15 cellular contexts compared by ENCODE assay signal in the genomic region with DNA sequence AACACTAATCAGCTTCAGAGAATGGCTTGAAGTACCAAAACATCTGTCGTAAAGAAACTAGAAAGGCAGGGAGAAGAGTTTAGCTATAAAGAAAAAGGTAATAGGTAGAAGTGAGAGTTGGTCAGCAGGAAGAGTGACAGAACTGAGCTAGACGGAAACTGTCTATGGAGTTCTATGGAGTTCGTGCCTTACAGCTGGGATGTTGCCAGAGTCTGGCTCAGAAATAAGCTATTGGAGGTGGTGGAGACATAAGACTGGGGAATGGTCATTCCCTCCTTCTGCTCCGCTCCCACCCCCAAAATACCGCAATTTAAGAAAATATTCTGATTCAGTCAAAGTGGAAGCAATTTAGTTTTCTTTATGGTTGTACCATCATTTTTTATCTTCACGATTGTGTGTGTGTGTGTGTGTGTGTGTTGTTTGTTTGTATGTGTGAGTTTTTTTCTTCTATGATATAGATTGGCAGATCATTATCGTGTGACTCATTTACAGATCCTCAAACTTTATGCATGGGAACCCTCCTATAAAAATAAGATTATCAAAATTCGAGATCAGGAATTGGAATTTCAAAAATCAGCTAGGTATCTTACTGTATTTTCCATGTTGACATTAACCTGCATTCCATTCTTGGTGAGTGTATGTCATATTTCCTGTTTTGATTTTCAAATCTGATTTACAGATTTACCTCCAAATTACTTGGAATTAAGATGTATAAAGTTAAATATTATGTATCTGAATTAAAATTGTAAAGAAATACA.
DNase-seq lines count a peak whose midpoint lies in the region; ATAC-seq and TF ChIP-seq lines count a peak whose summit lies in the region.
"Had no signal": no experiment of that assay in that cellular context is flagged by ENCODE, and none has a peak within 500 bp of the region (broad histone marks: within the 10 kb centered on the region; RNA-seq: fewer than 3 reads in every experiment).

No MANE protein-coding gene starts in this region.

- TF ChIP-seq CTCF in OCI-LY3 (IDR thresholded peaks at IDR 0.05; ENCODE audit: low read depth, low read length) (no peak), endothelial cell (IDR thresholded peaks at IDR 0.05; ENCODE audit: unreplicated experiment) (no peak)

- no peak overlapping the region for H3K14ac ChIP-seq in trophoblast cell (ENCODE audit: low read length)

- peak overlapping the region; percentile 50 for H3K4me2 ChIP-seq in OCI-LY3 (ENCODE audit: low read length)
- no peak overlapping the region for H3K4me2 ChIP-seq in trophoblast cell (ENCODE audit: low read length)
- H3K4me2 ChIP-seq: BLaER1 treated with 17β-estradiol and CSF1 and Interleukin-3, amounts not matched to agents 10 nM and 100 nM had no signal

- no peaks in the 10 kb centered on the region for H4K20me1 ChIP-seq in OCI-LY3 (ENCODE audit: insufficient read depth, low read length)
- H4K20me1 ChIP-seq: BLaER1 treated with 17β-estradiol and CSF1 and Interleukin-3, amounts not matched to agents 10 nM and 100 nM had no signal

- H4K8ac ChIP-seq in trophoblast cell (ENCODE audit: low read depth, low read length) = no peak overlapping the region

- POLR2A ChIA-PET in activated CD4-positive, alpha-beta memory T cell treated with anti-CD3 and anti-CD28 coated beads for 36 hours (lab: Charles Lee) = no interaction called here

- no peaks in the 10 kb centered on the region for H3K27me3 ChIP-seq in OCI-LY3 (ENCODE audit: low read depth, low read length)
- H3K27me3 ChIP-seq in trophoblast cell (ENCODE audit: insufficient read depth, low read length) = no peaks in the 10 kb centered on the region
- H3K27me3 ChIP-seq: BLaER1 treated with 17β-estradiol and CSF1 and Interleukin-3, amounts not matched to agents 10 nM and 100 nM had no signal

- H4K12ac ChIP-seq in trophoblast cell (ENCODE audit: low read depth, low read length) = no peak overlapping the region

- H3K27ac Mint-ChIP-seq in T-helper 17 cell = peak overlapping the region; percentile 16
- H3K27ac Mint-ChIP-seq in endothelial cell (ENCODE audit: unreplicated experiment) = peak overlapping the region; percentile 57
- no peak overlapping the region for H3K27ac Mint-ChIP-seq in activated CD4-positive, alpha-beta memory T cell treated with anti-CD3 and anti-CD28 coated beads for 36 hours
- H3K27ac Mint-ChIP-seq: B cell; CD8-positive, alpha-beta T cell had no signal

- H3K79me2 ChIP-seq in OCI-LY3 (ENCODE audit: low read length) (no peaks in the 10 kb centered on the region), trophoblast cell (ENCODE audit: control insufficient read depth, insufficient read depth, low read length, poor library complexity) (no peaks in the 10 kb centered on the region)

- H3K18ac ChIP-seq in trophoblast cell (ENCODE audit: low read length) = no peak overlapping the region

- H3K4me3 ChIP-seq in OCI-LY3 (ENCODE audit: low read length) (peak overlapping the region; percentile 48), trophoblast cell (ENCODE audit: low read depth, low read length) (no peak overlapping the region)
- H3K4me3 ChIP-seq: BLaER1 treated with 17β-estradiol and CSF1 and Interleukin-3, amounts not matched to agents 10 nM and 100 nM; GM12878; HAP-1 had no signal

- no peak for DNase-seq in T-helper 17 cell
- no peak for DNase-seq in endothelial cell (ENCODE audit: low spot score)
- DNase-seq in trophoblast cell = peak in 1 of 2 donors; percentile 80
- DNase-seq in NCI-H226 = no peak
- DNase-seq in stimulated activated CD4-positive, alpha-beta T cell treated with anti-CD3 and anti-CD28 coated beads, Interleukin-2, amount 100 ng/mL, for 24 hours = no peak
- no peak for DNase-seq in activated CD4-positive, alpha-beta memory T cell treated with anti-CD3 and anti-CD28 coated beads for 36 hours
- DNase-seq: Calu3; CD8-positive, alpha-beta T cell; DMS79 treated with DMSO at 0.1 percent for 48 hours had no signal

- no peak overlapping the region for H3K4ac ChIP-seq in trophoblast cell (ENCODE audit: low read depth, low read length)

- H2BK12ac ChIP-seq in trophoblast cell (ENCODE audit: low read length) = no peak overlapping the region

- no peak for ATAC-seq in T-helper 17 cell
- ATAC-seq: CD8-positive, alpha-beta T cell; GM12878 had no signal

- intact Hi-C loops in activated CD4-positive, alpha-beta memory T cell treated with anti-CD3 and anti-CD28 coated beads for 36 hours (cut with micrococcal nuclease) = no loop called here

- no peak overlapping the region for H2BK5ac ChIP-seq in trophoblast cell (ENCODE audit: low read depth, low read length, poor library complexity)

- no CpG with 5 or more reads among the region's 8 CpGs for WGBS in trophoblast cell (ENCODE audit: extremely low coverage, insufficient coverage, insufficient read length)

- H2AFZ ChIP-seq in OCI-LY3 (ENCODE audit: low read depth, low read length) = no peak overlapping the region
- no peak overlapping the region for H2AFZ ChIP-seq in trophoblast cell (ENCODE audit: insufficient read depth, low read length, poor library complexity)

- H3K36me3 ChIP-seq in OCI-LY3 (replicated peaks; ENCODE audit: low read depth, low read length) = no peaks in the 10 kb centered on the region
- no peaks in the 10 kb centered on the region for H3K36me3 ChIP-seq in trophoblast cell (ENCODE audit: control insufficient read depth in 1 of 2, insufficient read depth in 2 of 2, low read length in 2 of 2)
- H3K36me3 ChIP-seq: BLaER1 treated with 17β-estradiol and CSF1 and Interleukin-3, amounts not matched to agents 10 nM and 100 nM; HAP-1 had no signal

- H3K9ac ChIP-seq in OCI-LY3 (ENCODE audit: low read length) (no peak overlapping the region), trophoblast cell (ENCODE audit: low read length) (peak overlapping the region; percentile 27)
- H3K9ac ChIP-seq: BLaER1 treated with 17β-estradiol and CSF1 and Interleukin-3, amounts not matched to agents 10 nM and 100 nM had no signal

- H3K4me3 Mint-ChIP-seq in T-helper 17 cell = no peak overlapping the region
- H3K4me3 Mint-ChIP-seq in endothelial cell (ENCODE audit: unreplicated experiment) = no peak overlapping the region
- no peak overlapping the region for H3K4me3 Mint-ChIP-seq in activated CD4-positive, alpha-beta memory T cell treated with anti-CD3 and anti-CD28 coated beads for 36 hours
- H3K4me3 Mint-ChIP-seq: B cell; CD8-positive, alpha-beta T cell had no signal

- H3K36me3 Mint-ChIP-seq in T-helper 17 cell (ENCODE audit: low read depth) (no peaks in the 10 kb centered on the region), endothelial cell (ENCODE audit: low read depth, unreplicated experiment) (no peaks in the 10 kb centered on the region)
- no peaks in the 10 kb centered on the region for H3K36me3 Mint-ChIP-seq in activated CD4-positive, alpha-beta memory T cell treated with anti-CD3 and anti-CD28 coated beads for 36 hours
- H3K36me3 Mint-ChIP-seq: CD8-positive, alpha-beta T cell had no signal

- CTCF ChIA-PET in activated CD4-positive, alpha-beta memory T cell treated with anti-CD3 and anti-CD28 coated beads for 36 hours (lab: Charles Lee) = no interaction called here

- H3K4me1 ChIP-seq in OCI-LY3 (ENCODE audit: low read length) = peaks cover 14% of the 10 kb centered on the region
- no peaks in the 10 kb centered on the region for H3K4me1 ChIP-seq in trophoblast cell (ENCODE audit: control insufficient read depth in 1 of 2, insufficient read depth in 2 of 2, low read length in 2 of 2)
- H3K4me1 ChIP-seq: HAP-1 had no signal

- no peaks in the 10 kb centered on the region for H3K79me1 ChIP-seq in trophoblast cell (ENCODE audit: low read length)

- H3K27ac ChIP-seq in OCI-LY3 (ENCODE audit: low read length) = no peak overlapping the region
- H3K27ac ChIP-seq in trophoblast cell (ENCODE audit: low read depth, low read length) = no peak overlapping the region
- H3K27ac ChIP-seq: BLaER1 treated with 17β-estradiol and CSF1 and Interleukin-3, amounts not matched to agents 10 nM and 100 nM; HL-60 had no signal

- peaks cover 20% of the 10 kb centered on the region for H3K27me3 Mint-ChIP-seq in T-helper 17 cell
- no peaks in the 10 kb centered on the region for H3K27me3 Mint-ChIP-seq in endothelial cell (ENCODE audit: unreplicated experiment)
- peaks cover 6% of the 10 kb centered on the region for H3K27me3 Mint-ChIP-seq in activated CD4-positive, alpha-beta memory T cell treated with anti-CD3 and anti-CD28 coated beads for 36 hours

- no peaks in the 10 kb centered on the region for H3K9me3 Mint-ChIP-seq in endothelial cell (ENCODE audit: unreplicated experiment)
- no peaks in the 10 kb centered on the region for H3K9me3 Mint-ChIP-seq in activated CD4-positive, alpha-beta memory T cell treated with anti-CD3 and anti-CD28 coated beads for 36 hours
- H3K9me3 Mint-ChIP-seq: CD8-positive, alpha-beta T cell had no signal

- H3K4me1 Mint-ChIP-seq in T-helper 17 cell (peaks cover 2% of the 10 kb centered on the region), endothelial cell (ENCODE audit: unreplicated experiment) (peaks cover 17% of the 10 kb centered on the region)
- H3K4me1 Mint-ChIP-seq in activated CD4-positive, alpha-beta memory T cell treated with anti-CD3 and anti-CD28 coated beads for 36 hours (ENCODE audit: low read depth) = no peaks in the 10 kb centered on the region
- H3K4me1 Mint-ChIP-seq: B cell had no signal

- no peaks in the 10 kb centered on the region for H3K9me3 ChIP-seq in OCI-LY3 (ENCODE audit: insufficient read depth, low read length)
- no peaks in the 10 kb centered on the region for H3K9me3 ChIP-seq in T-helper 17 cell (ENCODE audit: control insufficient read depth, low read length, poor library complexity, severe bottlenecking)
- no peaks in the 10 kb centered on the region for H3K9me3 ChIP-seq in trophoblast cell (ENCODE audit: insufficient read depth, low read depth, low read length)
- H3K9me3 ChIP-seq: BLaER1 treated with 17β-estradiol and CSF1 and Interleukin-3, amounts not matched to agents 10 nM and 100 nM; HAP-1 had no signal

- no peak overlapping the region for H4K91ac ChIP-seq in trophoblast cell (ENCODE audit: low read depth, low read length)

- H2AK5ac ChIP-seq in trophoblast cell (ENCODE audit: low read length) = no peak overlapping the region

- no peak overlapping the region for H2BK120ac ChIP-seq in trophoblast cell (ENCODE audit: insufficient read depth, low read length, poor library complexity)

- H3K23ac ChIP-seq in trophoblast cell (ENCODE audit: low read length) = no peak overlapping the region
